In the genomic region with DNA sequence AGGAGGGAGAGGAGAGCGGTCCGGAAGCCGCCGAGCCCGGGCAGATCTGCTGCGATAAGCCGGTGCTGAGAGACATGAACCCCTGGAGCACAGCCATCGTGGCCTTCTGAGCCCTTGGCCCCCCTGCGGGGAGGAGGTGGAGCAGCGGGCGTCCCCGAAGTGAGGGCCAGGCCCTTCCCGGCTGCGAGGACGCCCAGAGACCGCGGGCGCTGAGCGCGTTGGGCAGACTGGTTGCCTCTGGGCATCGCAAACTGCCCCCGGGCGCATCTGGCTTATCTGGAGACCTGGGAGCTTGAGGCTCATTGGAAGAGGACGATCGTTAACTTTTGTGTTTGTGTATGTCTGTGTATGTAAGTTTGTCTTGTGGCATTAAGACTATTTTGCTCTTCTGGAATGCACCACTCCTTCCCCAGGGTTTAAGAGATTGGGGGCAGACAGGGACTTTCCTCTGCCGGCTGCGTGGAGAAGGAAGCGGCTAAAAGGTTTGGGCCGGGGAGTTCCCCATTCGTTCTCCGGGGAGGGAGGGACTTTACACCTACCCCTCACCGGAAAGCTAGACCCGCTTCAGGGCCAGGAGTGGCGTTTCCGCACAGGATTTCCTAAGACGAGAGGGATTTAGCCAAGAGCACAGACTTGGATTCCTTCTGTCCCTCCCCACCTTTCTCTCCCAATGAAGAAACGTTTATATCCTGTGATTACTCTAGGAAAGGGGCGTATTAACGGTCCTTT, we compare ENCODE assay signal across 8 cellular contexts. TPM values are rescaled to one million over a fixed set of nuclear protein-coding genes. Genes with fewer than 3 reads are reported as not detected.
DNase-seq lines count a peak whose midpoint lies in the region; ATAC-seq and TF ChIP-seq lines count a peak whose summit lies in the region.

No MANE protein-coding gene starts in this region.

- H3K36me3 Mint-ChIP-seq in activated naive CD4-positive, alpha-beta T cell treated with anti-CD3 and anti-CD28 coated beads for 36 hours (ENCODE audit: low read depth): peaks cover 47% of the 10 kb centered on the region

- peak overlapping the region; percentile 78 to 91 (median 89) for H3K4me2 ChIP-seq in BLaER1 treated with 17β-estradiol and CSF1 and Interleukin-3, amounts not matched to agents 10 nM and 100 nM

- no peaks in the 10 kb centered on the region for H3K9me3 Mint-ChIP-seq in activated naive CD4-positive, alpha-beta T cell treated with anti-CD3 and anti-CD28 coated beads for 36 hours

- TF ChIP-seq CTCF in RWPE1 (conservative IDR thresholded peaks at IDR 0.05; ENCODE audit: low read depth) (no peak), cardiac muscle cell (IDR thresholded peaks at IDR 0.05; ENCODE audit: low read depth, low read length) (peak; percentile 3)

- peak overlapping the region; percentile 86 to 98 (median 96) for H3K4me3 ChIP-seq in BLaER1 treated with 17β-estradiol and CSF1 and Interleukin-3, amounts not matched to agents 10 nM and 100 nM
- H3K4me3 ChIP-seq in cardiac muscle cell: peak overlapping the region; percentile 50

- H3K27ac ChIP-seq in BLaER1 treated with 17β-estradiol and CSF1 and Interleukin-3, amounts not matched to agents 10 nM and 100 nM: peak overlapping the region; percentile 78 to 96 (median 92)
- H3K27ac ChIP-seq in RWPE1 (peak overlapping the region; percentile 92), cardiac muscle cell (no peak overlapping the region)

- POLR2A ChIA-PET in RWPE1 (lab: Yijun Ruan, JAX; ENCODE audit: low non-redundant PET): interaction anchor here (0.6 to 1.4 kb wide), 6 partner anchors 15 to 68 kb away, joined by 3 to 9 read pairs (median 6); partner anchors contain the start of gene STX6

- H3K9ac ChIP-seq in BLaER1 treated with 17β-estradiol and CSF1 and Interleukin-3, amounts not matched to agents 10 nM and 100 nM: peak overlapping the region; percentile 90 to 97 (median 93)

- H3K27me3 Mint-ChIP-seq in activated naive CD4-positive, alpha-beta T cell treated with anti-CD3 and anti-CD28 coated beads for 36 hours (ENCODE audit: low read depth): no peaks in the 10 kb centered on the region

- H3K4me3 Mint-ChIP-seq in activated naive CD4-positive, alpha-beta T cell treated with anti-CD3 and anti-CD28 coated beads for 36 hours: peak overlapping the region; percentile 99

- peaks cover 56 to 64% (median 63%) of the 10 kb centered on the region in 11 experiments for H4K20me1 ChIP-seq in BLaER1 treated with 17β-estradiol and CSF1 and Interleukin-3, amounts not matched to agents 10 nM and 100 nM

- no peaks in the 10 kb centered on the region for H3K9me3 ChIP-seq in BLaER1 treated with 17β-estradiol and CSF1 and Interleukin-3, amounts not matched to agents 10 nM and 100 nM (replicated peaks in 1 of 11)
- no peaks in the 10 kb centered on the region for H3K9me3 ChIP-seq in cardiac muscle cell (ENCODE audit: low read depth)

- H3K4me1 ChIP-seq in BLaER1 treated with 17β-estradiol and CSF1 and Interleukin-3, amounts not matched to agents 10 nM and 100 nM: peaks cover 42 to 71% (median 46%) of the 10 kb centered on the region in 10 experiments
- peaks cover 10% of the 10 kb centered on the region for H3K4me1 ChIP-seq in cardiac muscle cell (ENCODE audit: low read depth)

- no peaks in the 10 kb centered on the region for H3K27me3 ChIP-seq in BLaER1 treated with 17β-estradiol and CSF1 and Interleukin-3, amounts not matched to agents 10 nM and 100 nM
- H3K27me3 ChIP-seq in cardiac muscle cell: peaks cover 24% of the 10 kb centered on the region

- DNase-seq in HT-29 (ENCODE audit: low spot score) (peak; percentile 70), RWPE1 (ENCODE audit: low spot score) (peak; percentile 58), cardiac muscle cell (ENCODE audit: low read depth in 1 of 2, low spot score in 1 of 2) (peak; percentile 54 to 77), pons (ENCODE audit: low spot score) (peak; percentile 54), ureter (ENCODE audit: low spot score) (peak; percentile 81)
- peak; percentile 89 for DNase-seq in activated naive CD4-positive, alpha-beta T cell treated with anti-CD3 and anti-CD28 coated beads for 36 hours

- intact Hi-C loops in activated naive CD4-positive, alpha-beta T cell treated with anti-CD3 and anti-CD28 coated beads for 36 hours (cut with micrococcal nuclease): loop anchor here (1.0 to 10.0 kb wide), 9 partner anchors 9 to 1205 kb away; partner anchors contain the start of genes MR1 and TOR1AIP1

- H3K27ac Mint-ChIP-seq in activated naive CD4-positive, alpha-beta T cell treated with anti-CD3 and anti-CD28 coated beads for 36 hours: peak overlapping the region; percentile 99

- CTCF ChIA-PET in RWPE1 (lab: Yijun Ruan, JAX): interaction anchor here (0.7 to 4.4 kb wide), 3 partner anchors 35 to 81 kb away, joined by 4 to 30 read pairs (median 4); no protein-coding TSS in a partner anchor
- CTCF ChIA-PET in activated naive CD4-positive, alpha-beta T cell treated with anti-CD3 and anti-CD28 coated beads for 36 hours (lab: Charles Lee): interaction anchor here (0.8 to 5.1 kb wide), 11 partner anchors 9 to 57 kb away, joined by 3 to 66 read pairs (median 4); partner anchors contain the start of gene MR1

- ATAC-seq in GM19397 (IDR thresholded peaks at IDR 0.05; ENCODE audit: unreplicated experiment): peak; percentile 25

- peaks cover 12 to 38% (median 32%) of the 10 kb centered on the region in 11 experiments; a peak in 17 of 22 replicates for H3K36me3 ChIP-seq in BLaER1 treated with 17β-estradiol and CSF1 and Interleukin-3, amounts not matched to agents 10 nM and 100 nM
- H3K36me3 ChIP-seq in cardiac muscle cell: no peaks in the 10 kb centered on the region

- H3K4me1 Mint-ChIP-seq in activated naive CD4-positive, alpha-beta T cell treated with anti-CD3 and anti-CD28 coated beads for 36 hours (ENCODE audit: low read depth): peaks cover 43% of the 10 kb centered on the region

RNA-seq across cellular contexts. Expression of gene IER5, which starts 1.4 kb away (rescaled TPM):
- total RNA-seq in HT-29 (2014; rRNA removed; shearing (Covaris generic)): 53.3 and 53.7 TPM in 2 replicates
- 10 to 100 TPM; 33.5 to 34.4 TPM for total RNA-seq in activated naive CD4-positive, alpha-beta T cell treated with anti-CD3 and anti-CD28 coated beads for 36 hours
- total RNA-seq in cardiac muscle cell (5.5 and 15.2 TPM in 2 replicates), ureter (12.6 TPM)
- polyA plus RNA-seq in cardiac muscle cell: 7.8 and 11.8 TPM in 2 replicates

RNA-seq across cellular contexts. Expression of gene MR1, which starts 56.2 kb away (rescaled TPM):
- total RNA-seq in HT-29 (2014; rRNA removed; shearing (Covaris generic)): 0.74 and 1.5 TPM in 2 replicates
- total RNA-seq in activated naive CD4-positive, alpha-beta T cell treated with anti-CD3 and anti-CD28 coated beads for 36 hours: 10 to 100 TPM; 22.5 to 25.0 TPM
- total RNA-seq in cardiac muscle cell (0.12 and 0.21 TPM in 2 replicates), ureter (54.4 TPM)
- 1.4 TPM in 1 of 2 replicates, not detected in the other for polyA plus RNA-seq in cardiac muscle cell
